20 cellular contexts compared by ENCODE assay signal in genomic region chr16:21226749-21227148, GRCh38. TPM values are rescaled to one million over a fixed set of nuclear protein-coding genes. Genes with fewer than 3 reads are reported as not detected.
DNase-seq lines count a peak whose midpoint lies in the region; ATAC-seq and TF ChIP-seq lines count a peak whose summit lies in the region.
"Had no signal": no experiment of that assay in that cellular context is flagged by ENCODE, and none has a peak within 500 bp of the region (broad histone marks: within the 10 kb centered on the region; RNA-seq: fewer than 3 reads in every experiment).

No MANE protein-coding gene starts in this region.

- no peak overlapping the region for H3K27ac ChIP-seq in esophagus muscularis mucosa (replicated peaks in 1 of 4)
- H3K27ac ChIP-seq: BLaER1 treated with 17β-estradiol and CSF1 and Interleukin-3, amounts not matched to agents 10 nM and 100 nM; KMS-11 had no signal

- in situ Hi-C loops in KBM-7 (cut with MboI; ENCODE audit: low pct_unique_long_range_greater_than_20kb, low sequenced_read_pairs) = no loop called here

- intact Hi-C loops in esophagus muscularis mucosa (cut with DNase I) = no loop called here
- intact Hi-C loops in left colon (cut with DNase I, micrococcal nuclease) = no loop called here

- H3K4me3 ChIP-seq in esophagus muscularis mucosa = no peak overlapping the region
- H3K4me3 ChIP-seq: BLaER1 treated with 17β-estradiol and CSF1 and Interleukin-3, amounts not matched to agents 10 nM and 100 nM had no signal

- no peak for TF ChIP-seq EP300 in esophagus muscularis mucosa (IDR thresholded peaks at IDR 0.05)

- H3K36me3 ChIP-seq in esophagus muscularis mucosa = no peaks in the 10 kb centered on the region
- H3K36me3 ChIP-seq: BLaER1 treated with 17β-estradiol and CSF1 and Interleukin-3, amounts not matched to agents 10 nM and 100 nM had no signal

- no peaks in the 10 kb centered on the region for H3K9me3 ChIP-seq in esophagus muscularis mucosa
- H3K9me3 ChIP-seq: BLaER1 treated with 17β-estradiol and CSF1 and Interleukin-3, amounts not matched to agents 10 nM and 100 nM had no signal

- H3K27me3 ChIP-seq in esophagus muscularis mucosa = peaks cover 0 to 16% (median 0%) of the 10 kb centered on the region in 4 donors
- H3K27me3 ChIP-seq: BLaER1 treated with 17β-estradiol and CSF1 and Interleukin-3, amounts not matched to agents 10 nM and 100 nM had no signal

- DNase-seq in Ammon's horn (ENCODE audit: low spot score) = peak; percentile 34
- peak; percentile 17 to 70 for DNase-seq in NCI-H446 (lab: John Stamatoyannopoulos, UW)
- DNase-seq in cerebellum (ENCODE audit: low spot score) = peak; percentile 73
- peak; percentile 68 for DNase-seq in inferior parietal cortex (ENCODE audit: extremely low spot score)
- DNase-seq in KBM-7 = no peak
- DNase-seq in esophagus muscularis mucosa (ENCODE audit: extremely low spot score) = no peak
- DNase-seq in left colon = no peak
- no peak for DNase-seq in AG20443 (ENCODE audit: low spot score)
- DNase-seq: CD8-positive, alpha-beta T cell; DMS79; H7; NCI-H1436 treated with DMSO at 0.1 percent for 48 hours; NCI-H2081; NCI-H510A treated with DMSO at 0.1 percent for 48 hours; RPMI8226; SHP77 treated with DMSO at 0.1 percent for 48 hours had no signal

- no peaks in the 10 kb centered on the region for H3K4me1 ChIP-seq in esophagus muscularis mucosa

- ATAC-seq in left colon = no peak
- ATAC-seq: CD8-positive, alpha-beta T cell had no signal

- TF ChIP-seq CTCF in esophagus muscularis mucosa (IDR thresholded peaks at IDR 0.05) = no peak

- no peak for TF ChIP-seq POLR2A in esophagus muscularis mucosa (IDR thresholded peaks at IDR 0.05; ENCODE audit: low read depth)

RNA-seq across cellular contexts. Expression of gene ANKS4B, which starts 6.8 kb away (rescaled TPM):
- total RNA-seq in cerebellum = 0.36 TPM
- not detected for total RNA-seq in esophagus muscularis mucosa
- total RNA-seq in left colon = 10 to 100 TPM; 47.2 to 56.1 TPM
- total RNA-seq: CD8-positive, alpha-beta T cell; H7; M059J had no signal

RNA-seq across cellular contexts. Expression of gene ZP2, which starts 15.4 kb away (rescaled TPM):
- total RNA-seq in cerebellum = 0.64 TPM
- not detected for total RNA-seq in esophagus muscularis mucosa
- under 1 TPM in 1 of 2 donors, not detected in 1; 0.18 TPM for total RNA-seq in left colon
- total RNA-seq: CD8-positive, alpha-beta T cell; H7; HT-29; M059J had no signal

RNA-seq across cellular contexts. Expression of gene CRYM, which starts 51.3 kb away (rescaled TPM):
- total RNA-seq in cerebellum = 5.9 TPM
- total RNA-seq in esophagus muscularis mucosa = 1 to 10 TPM in 2 of 4 donors, not detected in 2; 1.0 to 1.2 TPM
- 10 to 100 TPM; 12.9 to 15.7 TPM for total RNA-seq in left colon
- total RNA-seq: CD8-positive, alpha-beta T cell; M059J had no signal

Comparison
In these comparisons a context has a peak if more than half of its experiments do, and no peak if none do; other contexts are left out.
1. DNase-seq: peak in Ammon's horn (single experiment), NCI-H446 (2 of 2), cerebellum (single experiment) and inferior parietal cortex (single experiment); none in KBM-7 (single experiment), esophagus muscularis mucosa (single experiment), left colon (0 of 2) and AG20443 (single experiment).
2. RNA of gene ANKS4B, which starts 6.8 kb away (total RNA-seq): 47.2 to 56.1 TPM in left colon; 0.36 TPM in cerebellum (single experiment) and not detected in esophagus muscularis mucosa; every median in the first group is over 10 times any median in the second.